ENCODE assay signal across 8 cellular contexts in genomic region chr4:13484045-13484748, GRCh38. TPM values are rescaled to one million over a fixed set of nuclear protein-coding genes. Genes with fewer than 3 reads are reported as not detected.
A peak's percentile ranks its signal among the peaks of the same experiment; 100 is the strongest.
DNase-seq lines count a peak whose midpoint lies in the region; ATAC-seq and TF ChIP-seq lines count a peak whose summit lies in the region.

RAB28 (minus strand) TSS chr4:13484340.

- H3K4me1 ChIP-seq in cardiac muscle cell (ENCODE audit: low read depth) (peaks cover 7% of the 10 kb centered on the region), parathyroid adenoma (no peaks in the 10 kb centered on the region), tibial artery (peaks cover 0 to 29% (median 15%) of the 10 kb centered on the region in 4 donors)

- TF ChIP-seq CTCF in GM13977 (IDR thresholded peaks at IDR 0.05; ENCODE audit: extremely low read depth, insufficient read depth, missing control alignments) (no peak), cardiac muscle cell (IDR thresholded peaks at IDR 0.05; ENCODE audit: low read depth, low read length) (no peak), parathyroid adenoma (IDR thresholded peaks at IDR 0.05) (no peak), tibial artery (IDR thresholded peaks at IDR 0.05) (no peak)

- H3K79me2 ChIP-seq in parathyroid adenoma = no peaks in the 10 kb centered on the region

- intact Hi-C loops in tibial artery (cut with DNase I; ENCODE audit: low total_unique reads) = loop anchor here (10.0 kb wide), 1 partner anchor 141 kb away; the partner anchor contains the start of gene BOD1L1

- ATAC-seq in HG02870 (IDR thresholded peaks at IDR 0.05; ENCODE audit: unreplicated experiment) (peak; percentile 96), T-cell (replicated peaks in 1 of 4) (peak; percentile 89 to 97 (median 93))

- peak within 1 kb of the TSS; percentile 84 for H3K4me2 ChIP-seq in parathyroid adenoma (ENCODE audit: low read length)

- peak; percentile 91 for DNase-seq in GM13977 (ENCODE audit: low spot score)
- peak; percentile 91 for DNase-seq in NCI-H146 (lab: John Stamatoyannopoulos, UW)
- peak; percentile 87 to 96 (median 92) for DNase-seq in T-cell
- peak; percentile 94 to 97 for DNase-seq in cardiac muscle cell (ENCODE audit: low read depth in 1 of 2, low spot score in 1 of 2)
- DNase-seq in tibial artery = peak; percentile 94 to 96

- no peaks in the 10 kb centered on the region for H3K27me3 ChIP-seq in cardiac muscle cell
- no peaks in the 10 kb centered on the region for H3K27me3 ChIP-seq in parathyroid adenoma (ENCODE audit: control insufficient read depth, insufficient read depth, low read length)
- no peaks in the 10 kb centered on the region for H3K27me3 ChIP-seq in tibial artery

- peaks cover 24 to 29% (median 26%) of the 10 kb centered on the region in 3 donors for H3K4me1 Mint-ChIP-seq in T-cell

- peak within 1 kb of the TSS; percentile 90 for H2AFZ ChIP-seq in parathyroid adenoma

- 0% methylated on average over 58 to 68 of the region's 68 CpGs for WGBS in adipose tissue, 3 donors

- no peaks in the 10 kb centered on the region for H3K36me3 Mint-ChIP-seq in T-cell

- POLR2A ChIA-PET in T-cell (lab: Charles Lee) = interaction anchor here in 1 of 2 donors (1.1 to 1.2 kb wide), 2 partner anchors 13 to 20 kb away, joined by 4 to 5 read pairs; no protein-coding TSS in a partner anchor

- H3K9me3 ChIP-seq in cardiac muscle cell (ENCODE audit: low read depth) (no peaks in the 10 kb centered on the region), parathyroid adenoma (ENCODE audit: control insufficient read depth, low read length) (no peaks in the 10 kb centered on the region), tibial artery (peaks cover 0 to 4% (median 0%) of the 10 kb centered on the region in 3 donors)

- peak within 1 kb of the TSS; percentile 73 to 92 (median 91) for H3K4me3 Mint-ChIP-seq in T-cell

- no peaks in the 10 kb centered on the region for H3K9me3 Mint-ChIP-seq in T-cell

- CTCF ChIA-PET in T-cell (lab: Charles Lee) = no interaction called here

- peaks cover 14 to 16% of the 10 kb centered on the region in 2 donors for H3K27me3 Mint-ChIP-seq in T-cell

- H3K36me3 ChIP-seq in cardiac muscle cell (no peaks in the 10 kb centered on the region), parathyroid adenoma (ENCODE audit: control insufficient read depth, insufficient read depth, low read length) (no peaks in the 10 kb centered on the region), tibial artery (no peaks in the 10 kb centered on the region)

- in situ Hi-C loops in GM13977 (cut with MboI; ENCODE audit: low pct_unique_long_range_greater_than_20kb, low sequenced_read_pairs, unreplicated experiment) = no loop called here

- peak within 1 kb of the TSS; percentile 35 for H3K9ac ChIP-seq in parathyroid adenoma

- H3K27ac Mint-ChIP-seq in T-cell = peak within 1 kb of the TSS; percentile 96 to 99

- peak within 1 kb of the TSS; percentile 61 for H3K27ac ChIP-seq in adipose tissue (ENCODE audit: low read depth, low read length)
- peak within 1 kb of the TSS; percentile 97 for H3K27ac ChIP-seq in cardiac muscle cell
- H3K27ac ChIP-seq in parathyroid adenoma = peak within 1 kb of the TSS; percentile 91
- H3K27ac ChIP-seq in tibial artery = peak within 1 kb of the TSS; percentile 83 to 97

- H3K4me3 ChIP-seq in cardiac muscle cell (peak within 1 kb of the TSS; percentile 93), parathyroid adenoma (ENCODE audit: low read depth, low read length) (peak within 1 kb of the TSS; percentile 89), tibial artery (peak within 1 kb of the TSS; percentile 69 to 89)

RNA-seq across cellular contexts. Expression of gene RAB28, which starts in this region (rescaled TPM):
- 10 to 100 TPM in 4 of 5 donors, 1 to 10 TPM in 1; 8.7 to 15.1 (median 13.4) TPM for total RNA-seq in T-cell
- polyA plus RNA-seq in adipose tissue = 10 to 100 TPM in 2 of 3 donors, 1 to 10 TPM in 1; 5.2 to 33.0 (median 13.4) TPM
- 20.3 and 25.2 TPM in 2 replicates for total RNA-seq in cardiac muscle cell
- 33.0 and 35.2 TPM in 2 replicates for polyA plus RNA-seq in cardiac muscle cell

Comparison
In these comparisons a context has a peak if more than half of its experiments do, and no peak if none do; other contexts are left out.
1. Peak in every context shown above with its lines: DNase-seq, ATAC-seq, H3K4me3 ChIP-seq and H3K27ac ChIP-seq.